ENCODE assay signal across 15 cellular contexts in genomic region chr4:99324978-99325377, GRCh38. TPM values are rescaled to one million over a fixed set of nuclear protein-coding genes. Genes with fewer than 3 reads are reported as not detected.
DNase-seq lines count a peak whose midpoint lies in the region; ATAC-seq and TF ChIP-seq lines count a peak whose summit lies in the region.
"Had no signal": no experiment of that assay in that cellular context is flagged by ENCODE, and none has a peak within 500 bp of the region (broad histone marks: within the 10 kb centered on the region; RNA-seq: fewer than 3 reads in every experiment).

No MANE protein-coding gene starts in this region.

- CTCF ChIA-PET in activated CD8-positive, alpha-beta memory T cell treated with anti-CD3 and anti-CD28 coated beads, Interleukin-2, amount 10 ng/mL, durations not matched to agents 7 days and 5 days (lab: Charles Lee): no interaction called here

- H3K4me3 Mint-ChIP-seq in osteocyte (ENCODE audit: unreplicated experiment): no peak overlapping the region
- H3K4me3 Mint-ChIP-seq in stimulated activated naive CD8-positive, alpha-beta T cell treated with anti-CD3 and anti-CD28 coated beads, Interleukin-15, amount 100 ng/mL, for 72 hours: no peak overlapping the region
- H3K4me3 Mint-ChIP-seq in activated CD8-positive, alpha-beta memory T cell treated with anti-CD3 and anti-CD28 coated beads, Interleukin-2, amount 10 ng/mL, durations not matched to agents 7 days and 5 days: no peak overlapping the region

- peaks cover 17% of the 10 kb centered on the region for H3K9me3 Mint-ChIP-seq in osteocyte (ENCODE audit: unreplicated experiment)
- no peaks in the 10 kb centered on the region for H3K9me3 Mint-ChIP-seq in stimulated activated naive CD8-positive, alpha-beta T cell treated with anti-CD3 and anti-CD28 coated beads, Interleukin-15, amount 100 ng/mL, for 72 hours
- H3K9me3 Mint-ChIP-seq in activated CD8-positive, alpha-beta memory T cell treated with anti-CD3 and anti-CD28 coated beads, Interleukin-2, amount 10 ng/mL, durations not matched to agents 7 days and 5 days (ENCODE audit: low read depth): no peaks in the 10 kb centered on the region

- ATAC-seq in gastroesophageal sphincter (peak; percentile 83), GM21619 (IDR thresholded peaks at IDR 0.05; ENCODE audit: unreplicated experiment) (no peak), HG02852 (IDR thresholded peaks at IDR 0.05; ENCODE audit: unreplicated experiment) (no peak)
- no peak for ATAC-seq in stimulated activated naive CD8-positive, alpha-beta T cell treated with anti-CD3 and anti-CD28 coated beads, Interleukin-15, amount 100 ng/mL, for 72 hours
- ATAC-seq in activated CD8-positive, alpha-beta memory T cell treated with anti-CD3 and anti-CD28 coated beads, Interleukin-2, amount 10 ng/mL, durations not matched to agents 7 days and 5 days: no peak

- no peaks in the 10 kb centered on the region for H3K27me3 Mint-ChIP-seq in osteocyte (ENCODE audit: unreplicated experiment)
- peaks cover 16% of the 10 kb centered on the region for H3K27me3 Mint-ChIP-seq in stimulated activated naive CD8-positive, alpha-beta T cell treated with anti-CD3 and anti-CD28 coated beads, Interleukin-15, amount 100 ng/mL, for 72 hours
- peaks cover 5% of the 10 kb centered on the region for H3K27me3 Mint-ChIP-seq in activated CD8-positive, alpha-beta memory T cell treated with anti-CD3 and anti-CD28 coated beads, Interleukin-2, amount 10 ng/mL, durations not matched to agents 7 days and 5 days

- no peaks in the 10 kb centered on the region for H3K27me3 ChIP-seq in ACC112 (ENCODE audit: insufficient read depth, low read length)
- no peaks in the 10 kb centered on the region for H3K27me3 ChIP-seq in adrenal gland
- no peaks in the 10 kb centered on the region for H3K27me3 ChIP-seq in gastroesophageal sphincter

- H3K4me3 ChIP-seq in ACC112 (ENCODE audit: low read depth, low read length): no peak overlapping the region
- no peak overlapping the region for H3K4me3 ChIP-seq in adrenal gland
- no peak overlapping the region for H3K4me3 ChIP-seq in gastroesophageal sphincter

- TF ChIP-seq CTCF in adrenal gland (IDR thresholded peaks at IDR 0.05): no peak
- TF ChIP-seq CTCF in gastroesophageal sphincter (IDR thresholded peaks at IDR 0.05): no peak
- no peak for TF ChIP-seq CTCF in osteocyte (IDR thresholded peaks at IDR 0.05)

- H3K27ac Mint-ChIP-seq in osteocyte (ENCODE audit: unreplicated experiment): peak overlapping the region; percentile 67
- no peak overlapping the region for H3K27ac Mint-ChIP-seq in stimulated activated naive CD8-positive, alpha-beta T cell treated with anti-CD3 and anti-CD28 coated beads, Interleukin-15, amount 100 ng/mL, for 72 hours
- no peak overlapping the region for H3K27ac Mint-ChIP-seq in activated CD8-positive, alpha-beta memory T cell treated with anti-CD3 and anti-CD28 coated beads, Interleukin-2, amount 10 ng/mL, durations not matched to agents 7 days and 5 days

- peak overlapping the region; percentile 60 for H2AFZ ChIP-seq in ACC112 (ENCODE audit: low read length, unreplicated experiment)

- H3K36me3 ChIP-seq in ACC112 (ENCODE audit: insufficient read depth, low read length): no peaks in the 10 kb centered on the region
- no peaks in the 10 kb centered on the region for H3K36me3 ChIP-seq in adrenal gland (replicated peaks in 1 of 2)
- H3K36me3 ChIP-seq in gastroesophageal sphincter: no peaks in the 10 kb centered on the region

- H3K4me1 ChIP-seq in ACC112 (ENCODE audit: control insufficient read depth, insufficient read depth, low read length, unreplicated experiment) (no peaks in the 10 kb centered on the region), adrenal gland (replicated peaks in 1 of 2) (no peaks in the 10 kb centered on the region), gastroesophageal sphincter (peaks cover 7 to 43% (median 13%) of the 10 kb centered on the region in 3 donors)

- DNase-seq in adrenal gland: peak in 4 of 7 donors; percentile 17 to 44 (median 23)
- DNase-seq in osteocyte (ENCODE audit: extremely low spot score, unreplicated experiment): no peak
- DNase-seq in stimulated activated naive CD8-positive, alpha-beta T cell treated with anti-CD3 and anti-CD28 coated beads, Interleukin-15, amount 100 ng/mL, for 72 hours: no peak
- no peak for DNase-seq in activated CD8-positive, alpha-beta memory T cell treated with anti-CD3 and anti-CD28 coated beads, Interleukin-2, amount 10 ng/mL, durations not matched to agents 7 days and 5 days
- DNase-seq: activated CD4-positive, alpha-beta T cell treated with anti-CD3 and anti-CD28 coated beads for 48 hours; activated naive CD4-positive, alpha-beta T cell treated with anti-CD3 and anti-CD28 coated beads, Interleukin-2, amount 50 U/mL, for 16 hours; mesendoderm; NCI-H2081; SHP77 treated with DMSO at 0.1 percent for 48 hours had no signal

- no peak for TF ChIP-seq EP300 in gastroesophageal sphincter (IDR thresholded peaks at IDR 0.05)

- no peak for TF ChIP-seq POLR2A in adrenal gland (IDR thresholded peaks at IDR 0.05)
- no peak for TF ChIP-seq POLR2A in gastroesophageal sphincter (IDR thresholded peaks at IDR 0.05)

- intact Hi-C loops in adrenal gland (cut with DNase I): no loop called here

- peaks cover 23% of the 10 kb centered on the region for H3K4me1 Mint-ChIP-seq in osteocyte (ENCODE audit: unreplicated experiment)
- H3K4me1 Mint-ChIP-seq in stimulated activated naive CD8-positive, alpha-beta T cell treated with anti-CD3 and anti-CD28 coated beads, Interleukin-15, amount 100 ng/mL, for 72 hours: no peaks in the 10 kb centered on the region
- no peaks in the 10 kb centered on the region for H3K4me1 Mint-ChIP-seq in activated CD8-positive, alpha-beta memory T cell treated with anti-CD3 and anti-CD28 coated beads, Interleukin-2, amount 10 ng/mL, durations not matched to agents 7 days and 5 days

- no peaks in the 10 kb centered on the region for H3K79me2 ChIP-seq in ACC112 (ENCODE audit: control insufficient read depth, insufficient read depth, low read length, unreplicated experiment)

- H3K27ac ChIP-seq in ACC112 (ENCODE audit: low read depth, low read length) (peak overlapping the region; percentile 36; the same call in 1 of the 2 replicates), adrenal gland (peak overlapping the region in 1 of 5 donors; percentile 27), gastroesophageal sphincter (peak overlapping the region; percentile 76 to 92 (median 79))
- H3K27ac ChIP-seq: epithelial cell of prostate had no signal

- H3K36me3 Mint-ChIP-seq in osteocyte (ENCODE audit: unreplicated experiment): peaks cover 3% of the 10 kb centered on the region
- no peaks in the 10 kb centered on the region for H3K36me3 Mint-ChIP-seq in activated CD8-positive, alpha-beta memory T cell treated with anti-CD3 and anti-CD28 coated beads, Interleukin-2, amount 10 ng/mL, durations not matched to agents 7 days and 5 days

- H3K9me3 ChIP-seq in adrenal gland (replicated peaks in 1 of 3) (no peaks in the 10 kb centered on the region), gastroesophageal sphincter (peaks cover 0 to 8% (median 0%) of the 10 kb centered on the region in 3 donors)

- 36 to 59% (median 43%) methylated on average over 3 of the region's 3 CpGs for WGBS in adrenal gland, 4 donors
- WGBS in gastroesophageal sphincter (ENCODE audit: low coverage in 1 of 2), 2 donors: 9 to 19% methylated on average over 3 of the region's 3 CpGs

RNA-seq across cellular contexts. Expression of gene ADH1B, which starts 3.8 kb away (rescaled TPM):
- total RNA-seq in adrenal gland (100 to 1,000 TPM; 153 to 615 (median 378) TPM), gastroesophageal sphincter (100 to 1,000 TPM; 224 to 714 (median 463) TPM), osteocyte (5.7 and 8.8 TPM in 2 replicates)
- polyA plus RNA-seq in adrenal gland: 100 to 1,000 TPM; 118 to 208 (median 142) TPM
- not detected for total RNA-seq in activated CD8-positive, alpha-beta memory T cell treated with anti-CD3 and anti-CD28 coated beads, Interleukin-2, amount 10 ng/mL, durations not matched to agents 7 days and 5 days
- total RNA-seq: HT-29 had no signal

RNA-seq across cellular contexts. Expression of gene ADH1C, which starts 27.6 kb away (rescaled TPM):
- 1 to 10 TPM in 5 of 8 donors, under 1 TPM in 3; 0.32 to 3.6 (median 1.3) TPM for total RNA-seq in adrenal gland
- polyA plus RNA-seq in adrenal gland: 1 to 10 TPM in 2 of 3 donors, under 1 TPM in 1; 0.51 to 3.4 (median 1.5) TPM
- total RNA-seq in gastroesophageal sphincter: 10 to 100 TPM in 1 of 4 donors, 1 to 10 TPM in 3; 2.6 to 11.3 (median 7.2) TPM
- not detected in 2 replicates for total RNA-seq in osteocyte
- total RNA-seq in activated CD8-positive, alpha-beta memory T cell treated with anti-CD3 and anti-CD28 coated beads, Interleukin-2, amount 10 ng/mL, durations not matched to agents 7 days and 5 days: not detected

RNA-seq across cellular contexts. Expression of gene ADH1A, which starts 34.2 kb away (rescaled TPM):
- total RNA-seq in adrenal gland (1 to 10 TPM in 2 of 8 donors, under 1 TPM in 2, not detected in 4; 0.42 to 1.5 (median 0.90) TPM), gastroesophageal sphincter (1 to 10 TPM in 1 of 4 donors, under 1 TPM in 1, not detected in 2; 0.54 to 1.4 TPM), osteocyte (not detected in 2 replicates)
- polyA plus RNA-seq in adrenal gland: not detected
- not detected for total RNA-seq in activated CD8-positive, alpha-beta memory T cell treated with anti-CD3 and anti-CD28 coated beads, Interleukin-2, amount 10 ng/mL, durations not matched to agents 7 days and 5 days
- total RNA-seq: HT-29 had no signal

Comparison
In these comparisons a context has a peak if more than half of its experiments do, and no peak if none do; other contexts are left out.
1. DNase-seq: peak in adrenal gland (4 of 7); none in osteocyte (single experiment), stimulated activated naive CD8-positive, alpha-beta T cell treated with anti-CD3 and anti-CD28 coated beads, Interleukin-15, amount 100 ng/mL, for 72 hours (0 of 2) and activated CD8-positive, alpha-beta memory T cell treated with anti-CD3 and anti-CD28 coated beads, Interleukin-2, amount 10 ng/mL, durations not matched to agents 7 days and 5 days (single experiment).
2. RNA of gene ADH1B, which starts 3.8 kb away (total RNA-seq): 224 to 714 TPM in gastroesophageal sphincter and 153 to 615 TPM in adrenal gland; 5.7 to 8.8 TPM in osteocyte and not detected in activated CD8-positive, alpha-beta memory T cell treated with anti-CD3 and anti-CD28 coated beads, Interleukin-2, amount 10 ng/mL, durations not matched to agents 7 days and 5 days; every median in the first group is over 10 times any median in the second.